27 cellular contexts compared by ENCODE assay signal in genomic region chr7:30692438-30692837, GRCh38. TPM values are rescaled to one million over a fixed set of nuclear protein-coding genes. Genes with fewer than 3 reads are reported as not detected.
DNase-seq lines count a peak whose midpoint lies in the region; ATAC-seq, FAIRE-seq and TF ChIP-seq lines count a peak whose summit lies in the region.
"Had no signal": no experiment of that assay in that cellular context is flagged by ENCODE, and none has a peak within 500 bp of the region (broad histone marks: within the 10 kb centered on the region; RNA-seq: fewer than 3 reads in every experiment).

No MANE protein-coding gene starts in this region.

- ATAC-seq in HepG2, result no peak
- no peak for ATAC-seq in right lobe of liver
- no peak for ATAC-seq in T-helper 17 cell
- ATAC-seq: A549, GM12878, GM23338, HCT116 had no signal

- H3K27me3 ChIP-seq in HepG2 (ENCODE audit: control insufficient read depth in 1 of 2, insufficient read depth in 2 of 2, low read length in 2 of 2) (peaks cover 0 to 2% of the 10 kb centered on the region in 2 experiments; a peak in 1 of 5 replicates), right lobe of liver (no peaks in the 10 kb centered on the region)
- H3K27me3 ChIP-seq: BE2C; BLaER1 treated with 17β-estradiol and CSF1 and Interleukin-3, amounts not matched to agents 10 nM and 100 nM had no signal

- no peak overlapping the region for H2AFZ ChIP-seq in HepG2 (ENCODE audit: low read length)
- H2AFZ ChIP-seq: GM23338 had no signal

- H3K27me3 Mint-ChIP-seq in T-helper 17 cell (peaks cover 30% of the 10 kb centered on the region), neural crest cell (ENCODE audit: low read depth) (no peaks in the 10 kb centered on the region)

- no peak for FAIRE-seq in HepG2 (lab: Jason Lieb, UNC)
- FAIRE-seq: A549, D721Med, GM12878, GM19239 had no signal

- no TSS peak for BruUV-seq in HepG2 (replicated peaks; lab: Mats Ljungman, UMichigan)

- H3K4me1 Mint-ChIP-seq in T-helper 17 cell, result peaks cover 3% of the 10 kb centered on the region
- no peaks in the 10 kb centered on the region for H3K4me1 Mint-ChIP-seq in neural crest cell
- H3K4me1 Mint-ChIP-seq: CD14-positive monocyte had no signal

- H3K4me1 ChIP-seq in HepG2 (ENCODE audit: insufficient read depth, low read length) (peaks cover 13% of the 10 kb centered on the region), right lobe of liver (no peaks in the 10 kb centered on the region)
- H3K4me1 ChIP-seq: A549, BE2C had no signal

- H3K36me3 ChIP-seq in HepG2 (replicated peaks in 1 of 2; ENCODE audit: control insufficient read depth in 1 of 2, insufficient read depth in 2 of 2, low read length in 2 of 2) (no peaks in the 10 kb centered on the region), right lobe of liver (no peaks in the 10 kb centered on the region)
- H3K36me3 ChIP-seq: BE2C; BLaER1 treated with 17β-estradiol and CSF1 and Interleukin-3, amounts not matched to agents 10 nM and 100 nM had no signal

- H3K4me3 ChIP-seq in HepG2 (replicated peaks in 1 of 3; ENCODE audit: insufficient read depth in 1 of 3, low read depth in 2 of 3, low read length in 3 of 3) (no peak overlapping the region), right lobe of liver (no peak overlapping the region)
- H3K4me3 ChIP-seq: A549; BLaER1 treated with 17β-estradiol and CSF1 and Interleukin-3, amounts not matched to agents 10 nM and 100 nM; GM12878; GM23338 had no signal

- no peak overlapping the region for H3K9ac ChIP-seq in HepG2 (ENCODE audit: insufficient read depth, low read depth, low read length)
- H3K9ac ChIP-seq: BLaER1 treated with 17β-estradiol and CSF1 and Interleukin-3, amounts not matched to agents 10 nM and 100 nM had no signal

- H4K20me1 ChIP-seq in HepG2 (ENCODE audit: insufficient read depth, low read length), result no peaks in the 10 kb centered on the region
- H4K20me1 ChIP-seq: BLaER1 treated with 17β-estradiol and CSF1 and Interleukin-3, amounts not matched to agents 10 nM and 100 nM had no signal

- DNase-seq in HepG2 (ENCODE audit: low spot score) (no peak), right lobe of liver (no peak), T-helper 17 cell (no peak), neural crest cell (ENCODE audit: low read depth, low spot score) (no peak), NCI-H187 treated with DMSO at 0.1 percent for 48 hours (lab: John Stamatoyannopoulos, UW) (no peak), GM19240 (ENCODE audit: insufficient read length, low spot score) (no peak), NCI-H1436 (lab: John Stamatoyannopoulos, UW) (no peak)
- DNase-seq: 8988T; ACHN; AML-193; BE2C; CD4-positive, alpha-beta T cell; CD8-positive, alpha-beta memory T cell; DMS 273 treated with DMSO at 0.1 percent for 48 hours; DMS79; EL; GDM1; H9 had no signal

- no peak overlapping the region for H3K4me3 Mint-ChIP-seq in T-helper 17 cell
- H3K4me3 Mint-ChIP-seq in neural crest cell, result no peak overlapping the region
- H3K4me3 Mint-ChIP-seq: CD14-positive monocyte; CD4-positive, alpha-beta T cell; CD8-positive, alpha-beta memory T cell; GM23338; H9 had no signal

- in situ Hi-C loops in HepG2 (cut with HindIII; ENCODE audit: extremely low pct_ligation_motif_present, low pct_unique_long_range_greater_than_20kb), result no loop called here

- no peak for TF ChIP-seq POLR2A in HepG2 (IDR thresholded peaks at IDR 0.05; ENCODE audit: insufficient read depth in 1 of 2, low read depth in 2 of 2, low read length in 2 of 2)
- TF ChIP-seq POLR2A in right lobe of liver (IDR thresholded peaks at IDR 0.05), result no peak

- TF ChIP-seq CTCF in HepG2 (CRISPR knock-in tag; IDR thresholded peaks at IDR 0.05) (no peak), right lobe of liver (IDR thresholded peaks at IDR 0.05) (no peak), neural crest cell (conservative IDR thresholded peaks at IDR 0.05) (no peak)

- H3K4me2 ChIP-seq in HepG2 (ENCODE audit: low read depth, low read length), result no peak overlapping the region
- H3K4me2 ChIP-seq: A549; BLaER1 treated with 17β-estradiol and CSF1 and Interleukin-3, amounts not matched to agents 10 nM and 100 nM; GM23338 had no signal

- 62% methylated on average over 10 of the region's 10 CpGs for WGBS in HepG2 (ENCODE audit: low lambda C conversion rate)
- WGBS in right lobe of liver (ENCODE audit: insufficient coverage, low coverage, low lambda C conversion rate, missing lambda C conversion rate), result 74% methylated on average over 8 of the region's 10 CpGs

- H3K9me3 ChIP-seq in HepG2 (ENCODE audit: low read length), result no peaks in the 10 kb centered on the region
- no peaks in the 10 kb centered on the region for H3K9me3 ChIP-seq in right lobe of liver
- no peaks in the 10 kb centered on the region for H3K9me3 ChIP-seq in T-helper 17 cell (ENCODE audit: control insufficient read depth, low read length, poor library complexity, severe bottlenecking)
- H3K9me3 ChIP-seq: A549; BE2C; BLaER1 treated with 17β-estradiol and CSF1 and Interleukin-3, amounts not matched to agents 10 nM and 100 nM had no signal

- POLR2A ChIA-PET in HepG2 (lab: Yijun Ruan, JAX), result no interaction called here

- H3K36me3 Mint-ChIP-seq in T-helper 17 cell (ENCODE audit: low read depth) (peaks cover 4% of the 10 kb centered on the region), neural crest cell (ENCODE audit: low read depth) (no peaks in the 10 kb centered on the region)
- H3K36me3 Mint-ChIP-seq: CD14-positive monocyte; CD8-positive, alpha-beta memory T cell had no signal

- CTCF ChIA-PET in HepG2 (lab: Yijun Ruan, JAX; ENCODE audit: low intra/inter-chr PET ratio, low total read pairs), result no interaction called here

- TF ChIP-seq EP300 in HepG2 (IDR thresholded peaks at IDR 0.05; ENCODE audit: low read depth in 2 of 2, low read length in 2 of 2) (no peak), HepG2 (CRISPR knock-in tag; IDR thresholded peaks at IDR 0.05; ENCODE audit: borderline replicate concordance) (no peak)

- H3K27ac Mint-ChIP-seq in T-helper 17 cell, result peak overlapping the region; percentile 54
- H3K27ac Mint-ChIP-seq in neural crest cell (ENCODE audit: unreplicated experiment), result peak overlapping the region; percentile 86
- H3K27ac Mint-ChIP-seq: CD14-positive monocyte; CD4-positive, alpha-beta T cell; GM23338; H9 had no signal

- H3K27ac ChIP-seq in HepG2 (ENCODE audit: extremely low read length, insufficient read depth, low read length), result no peak overlapping the region
- H3K27ac ChIP-seq in right lobe of liver, result no peak overlapping the region
- H3K27ac ChIP-seq: A549; BLaER1 treated with 17β-estradiol and CSF1 and Interleukin-3, amounts not matched to agents 10 nM and 100 nM had no signal

- intact Hi-C loops in HepG2 (cut with micrococcal nuclease; ENCODE audit: unreplicated experiment) (no loop called here), right lobe of liver (cut with DNase I) (no loop called here)

- no peaks in the 10 kb centered on the region for H3K79me2 ChIP-seq in HepG2 (ENCODE audit: insufficient read depth, low read length)

- H3K9me3 Mint-ChIP-seq in neural crest cell, result no peaks in the 10 kb centered on the region
- H3K9me3 Mint-ChIP-seq: CD4-positive, alpha-beta T cell; CD8-positive, alpha-beta memory T cell; GM23338; H9 had no signal

- no peak for TF ChIP-seq RAD21 in HepG2 (CRISPR knock-in tag; IDR thresholded peaks at IDR 0.05)

RNA-seq across cellular contexts. Expression of gene CRHR2, which starts 10.2 kb away (rescaled TPM):
- total RNA-seq in HepG2 (2016; rRNA removed; fragmentation: Illumina TruSeq; extraction: Trizol) (not detected in 2 replicates), right lobe of liver (not detected), T-helper 17 cell (not detected), neural crest cell (0.18 TPM in 1 of 2 replicates, not detected in the other)
- total RNA-seq in HepG2 (2016; cell fraction: cytosol; rRNA removed; fragmentation: Illumina TruSeq; extraction: Trizol; ENCODE audit: low read depth), result not detected in 2 replicates
- total RNA-seq in HepG2 (2016; cell fraction: insoluble cytoplasmic fraction; rRNA removed; fragmentation: Illumina TruSeq; extraction: Trizol), result not detected in 2 replicates
- not detected in 2 replicates for total RNA-seq in HepG2 (2016; cell fraction: membrane; rRNA removed; fragmentation: Illumina TruSeq; extraction: Trizol)
- total RNA-seq in HepG2 (2016; cell fraction: nucleus; rRNA removed; fragmentation: Illumina TruSeq; extraction: Trizol), result not detected in 2 replicates
- not detected in 2 replicates for polyA plus RNA-seq in HepG2 (2011; rRNA removed)
- polyA plus RNA-seq in HepG2 (2011; cell fraction: cytosol; rRNA removed), result not detected in 2 replicates
- not detected in 2 replicates for polyA plus RNA-seq in HepG2 (2011; cell fraction: nucleus; rRNA removed)
- polyA plus RNA-seq in HepG2 (2012), result 0.11 TPM in 1 of 2 replicates, not detected in the other
- not detected in 2 replicates for polyA plus RNA-seq in HepG2 (2016; cell fraction: cytosol; fragmentation: Illumina TruSeq; extraction: Trizol; ENCODE audit: low read depth)
- polyA plus RNA-seq in HepG2 (2016; cell fraction: insoluble cytoplasmic fraction; fragmentation: Illumina TruSeq; extraction: Trizol; ENCODE audit: low read depth), result not detected in 2 replicates
- not detected in 2 replicates for polyA plus RNA-seq in HepG2 (2016; cell fraction: membrane; fragmentation: Illumina TruSeq; extraction: Trizol; ENCODE audit: low read depth)
- not detected in 2 replicates for polyA plus RNA-seq in HepG2 (2016; cell fraction: nucleus; fragmentation: Illumina TruSeq; extraction: Trizol; ENCODE audit: insufficient read depth, low read depth)
- not detected in 2 replicates for polyA minus RNA-seq in HepG2 (2011; rRNA and poly(A)+ RNA removed; ENCODE audit: low replicate concordance)
- polyA minus RNA-seq in HepG2 (2011; cell fraction: cytosol; rRNA and poly(A)+ RNA removed), result not detected in 2 replicates
- polyA minus RNA-seq in HepG2 (2011; cell fraction: nucleus; rRNA and poly(A)+ RNA removed), result not detected in 2 replicates
- total RNA-seq: CD4-positive, alpha-beta T cell; CD8-positive, alpha-beta memory T cell; GM12878; H4 had no signal
- polyA plus RNA-seq: A549; CD14-positive monocyte; CD8-positive, alpha-beta memory T cell; GM12878 had no signal

RNA-seq across cellular contexts. Expression of gene INMT, which starts 59.5 kb away (rescaled TPM):
- total RNA-seq in HepG2 (2016; rRNA removed; fragmentation: Illumina TruSeq; extraction: Trizol), result not detected in 2 replicates
- total RNA-seq in HepG2 (2016; cell fraction: cytosol; rRNA removed; fragmentation: Illumina TruSeq; extraction: Trizol; ENCODE audit: low read depth), result not detected in 2 replicates
- not detected in 2 replicates for total RNA-seq in HepG2 (2016; cell fraction: insoluble cytoplasmic fraction; rRNA removed; fragmentation: Illumina TruSeq; extraction: Trizol)
- not detected in 2 replicates for total RNA-seq in HepG2 (2016; cell fraction: membrane; rRNA removed; fragmentation: Illumina TruSeq; extraction: Trizol)
- not detected in 2 replicates for total RNA-seq in HepG2 (2016; cell fraction: nucleus; rRNA removed; fragmentation: Illumina TruSeq; extraction: Trizol)
- polyA plus RNA-seq in HepG2 (2011; rRNA removed), result not detected in 2 replicates
- not detected in 2 replicates for polyA plus RNA-seq in HepG2 (2011; cell fraction: cytosol; rRNA removed)
- not detected in 2 replicates for polyA plus RNA-seq in HepG2 (2011; cell fraction: nucleus; rRNA removed)
- polyA plus RNA-seq in HepG2 (2012), result not detected in 2 replicates
- not detected in 2 replicates for polyA plus RNA-seq in HepG2 (2016; cell fraction: cytosol; fragmentation: Illumina TruSeq; extraction: Trizol; ENCODE audit: low read depth)
- not detected in 2 replicates for polyA plus RNA-seq in HepG2 (2016; cell fraction: insoluble cytoplasmic fraction; fragmentation: Illumina TruSeq; extraction: Trizol; ENCODE audit: low read depth)
- polyA plus RNA-seq in HepG2 (2016; cell fraction: membrane; fragmentation: Illumina TruSeq; extraction: Trizol; ENCODE audit: low read depth), result not detected in 2 replicates
- not detected in 2 replicates for polyA plus RNA-seq in HepG2 (2016; cell fraction: nucleus; fragmentation: Illumina TruSeq; extraction: Trizol; ENCODE audit: insufficient read depth, low read depth)
- polyA minus RNA-seq in HepG2 (2011; rRNA and poly(A)+ RNA removed; ENCODE audit: low replicate concordance), result not detected in 2 replicates
- not detected in 2 replicates for polyA minus RNA-seq in HepG2 (2011; cell fraction: cytosol; rRNA and poly(A)+ RNA removed)
- polyA minus RNA-seq in HepG2 (2011; cell fraction: nucleus; rRNA and poly(A)+ RNA removed), result not detected in 2 replicates
- 10 to 100 TPM; 14.7 to 58.9 (median 35.5) TPM for total RNA-seq in right lobe of liver
- total RNA-seq in T-helper 17 cell, result 1 to 10 TPM in 1 of 2 donors, under 1 TPM in 1; 0.65 to 1.2 TPM
- 0.34 and 0.77 TPM in 2 replicates for total RNA-seq in neural crest cell
- polyA plus RNA-seq: A549, CD14-positive monocyte had no signal
